Comparison of ENCODE assay signal across 6 cellular contexts in genomic region chr3:20560446-20560845, GRCh38.
DNase-seq lines count a peak whose midpoint lies in the region; ATAC-seq and TF ChIP-seq lines count a peak whose summit lies in the region.
"Not testable (repeated sequence)": the region's sequence is repeated elsewhere in the genome, so short reads cannot be mapped to it uniquely, and the experiment has no call there.

No MANE protein-coding gene starts in this region.

- H3K79me2 ChIP-seq in KMS-11 (ENCODE audit: insufficient read depth, low read depth): not testable (repeated sequence)

- not testable (repeated sequence) for H3K36me3 ChIP-seq in KMS-11 (ENCODE audit: insufficient read depth); body of pancreas (replicated peaks in 1 of 2; ENCODE audit: insufficient read depth in 1 of 2, low read depth in 2 of 2)

- H3K4me2 ChIP-seq in KMS-11: peak overlapping the region; percentile 42; the same call in 1 of the 2 replicates

- peak; percentile 53 for DNase-seq in RPMI8226
- peak in 2 of 4 donors; percentile 26 to 29 for DNase-seq in body of pancreas
- peak; percentile 17 for DNase-seq in glomerular visceral epithelial cell (ENCODE audit: extremely low spot score)
- DNase-seq in kidney tubule cell (ENCODE audit: low spot score): peak; percentile 81
- DNase-seq in renal cortical epithelial cell (ENCODE audit: low read depth): peak; percentile 22

- H3K4me1 ChIP-seq in KMS-11 (ENCODE audit: low read depth, poor library complexity, severe bottlenecking): peaks cover 65% of the 10 kb centered on the region
- H3K4me1 ChIP-seq in body of pancreas: not testable (repeated sequence)

- WGBS in body of pancreas, 2 donors: 47 to 55% methylated on average over 5 of the region's 5 CpGs

- H2AFZ ChIP-seq in KMS-11 (ENCODE audit: low read depth): not testable (repeated sequence)

- H3K9ac ChIP-seq in KMS-11: not testable (repeated sequence)

- not testable (repeated sequence) for H3K4me3 ChIP-seq in KMS-11 (IDR thresholded peaks at IDR 0.05; ENCODE audit: insufficient read depth, low read depth, low read length); body of pancreas

- peak overlapping the region; percentile 59; the same call in 1 of the 2 replicates for H3K27ac ChIP-seq in KMS-11
- not testable (repeated sequence) for H3K27ac ChIP-seq in body of pancreas

- TF ChIP-seq CTCF in KMS-11 (conservative IDR thresholded peaks at IDR 0.05; ENCODE audit: low read depth, low read length); body of pancreas (IDR thresholded peaks at IDR 0.05): not testable (repeated sequence)

- not testable (repeated sequence) for H4K20me1 ChIP-seq in KMS-11 (ENCODE audit: insufficient read depth)

- intact Hi-C loops in body of pancreas (cut with DNase I): not testable (repeated sequence)

- not testable (repeated sequence) for TF ChIP-seq POLR2A in body of pancreas (IDR thresholded peaks at IDR 0.05)

- not testable (repeated sequence) for H3K27me3 ChIP-seq in KMS-11 (ENCODE audit: insufficient read depth, low read depth); body of pancreas

- not testable (repeated sequence) for H3K9me3 ChIP-seq in body of pancreas

- ATAC-seq in body of pancreas: peak; percentile 42
